ENCODE assay signal across 19 cellular contexts in genomic region chr9:79360387-79361347, GRCh38.
DNase-seq lines count a peak whose midpoint lies in the region; FAIRE-seq and TF ChIP-seq lines count a peak whose summit lies in the region.
"Had no signal": no experiment of that assay in that cellular context is flagged by ENCODE, and none has a peak within 500 bp of the region (broad histone marks: within the 10 kb centered on the region; RNA-seq: fewer than 3 reads in every experiment).

No MANE protein-coding gene starts in this region.

- H3K9me3 Mint-ChIP-seq in astrocyte (ENCODE audit: unreplicated experiment) = no peaks in the 10 kb centered on the region
- no peaks in the 10 kb centered on the region for H3K9me3 Mint-ChIP-seq in activated naive CD4-positive, alpha-beta T cell treated with anti-CD3 and anti-CD28 coated beads for 36 hours
- H3K9me3 Mint-ChIP-seq: activated CD4-positive, alpha-beta T cell treated with anti-CD3 and anti-CD28 coated beads, Interleukin-2, amount 10 ng/mL, durations not matched to agents 7 days and 5 days had no signal

- H3K9ac ChIP-seq in astrocyte (ENCODE audit: low read length) = no peak overlapping the region

- no peak for TF ChIP-seq CTCF in astrocyte (IDR thresholded peaks at IDR 0.05; ENCODE audit: insufficient read depth, low read depth, low read length)
- TF ChIP-seq CTCF in hepatocyte (IDR thresholded peaks at IDR 0.05; ENCODE audit: poor library complexity) = no peak

- H3K4me1 ChIP-seq in astrocyte (ENCODE audit: insufficient read depth, low read length) (peaks cover 11% of the 10 kb centered on the region), hepatocyte (ENCODE audit: insufficient read depth) (peaks cover 3% of the 10 kb centered on the region)
- H3K4me1 ChIP-seq: psoas muscle had no signal

- H3K4me3 Mint-ChIP-seq in astrocyte (ENCODE audit: unreplicated experiment) = no peak overlapping the region
- H3K4me3 Mint-ChIP-seq in activated naive CD4-positive, alpha-beta T cell treated with anti-CD3 and anti-CD28 coated beads for 36 hours = no peak overlapping the region
- H3K4me3 Mint-ChIP-seq: activated CD4-positive, alpha-beta T cell treated with anti-CD3 and anti-CD28 coated beads, Interleukin-2, amount 10 ng/mL, durations not matched to agents 7 days and 5 days had no signal

- H3K36me3 ChIP-seq in astrocyte (ENCODE audit: insufficient read depth, low read length) (no peaks in the 10 kb centered on the region), hepatocyte (replicated peaks; ENCODE audit: insufficient read depth, low read depth) (no peaks in the 10 kb centered on the region)
- H3K36me3 ChIP-seq: thoracic aorta had no signal

- no peaks in the 10 kb centered on the region for H3K79me2 ChIP-seq in astrocyte (ENCODE audit: insufficient read depth, low read length)
- H3K79me2 ChIP-seq in hepatocyte = no peaks in the 10 kb centered on the region

- H3K27me3 ChIP-seq in astrocyte (ENCODE audit: insufficient read depth, low read length) = no peaks in the 10 kb centered on the region
- no peaks in the 10 kb centered on the region for H3K27me3 ChIP-seq in hepatocyte

- no peaks in the 10 kb centered on the region for H3K36me3 Mint-ChIP-seq in astrocyte (ENCODE audit: low read depth, unreplicated experiment)
- no peaks in the 10 kb centered on the region for H3K36me3 Mint-ChIP-seq in activated naive CD4-positive, alpha-beta T cell treated with anti-CD3 and anti-CD28 coated beads for 36 hours (ENCODE audit: low read depth)

- FAIRE-seq in astrocyte (lab: Jason Lieb, UNC) = peak; percentile 87
- FAIRE-seq: GM12878 had no signal

- H3K4me3 ChIP-seq in astrocyte (ENCODE audit: insufficient read depth, low read depth, low read length) (no peak overlapping the region), hepatocyte (no peak overlapping the region)
- H3K4me3 ChIP-seq: GM12878, psoas muscle, thoracic aorta had no signal

- peaks cover 14% of the 10 kb centered on the region for H3K4me1 Mint-ChIP-seq in astrocyte (ENCODE audit: low read depth, unreplicated experiment)
- peaks cover 1% of the 10 kb centered on the region for H3K4me1 Mint-ChIP-seq in activated naive CD4-positive, alpha-beta T cell treated with anti-CD3 and anti-CD28 coated beads for 36 hours (ENCODE audit: low read depth)
- H3K4me1 Mint-ChIP-seq: activated CD4-positive, alpha-beta T cell treated with anti-CD3 and anti-CD28 coated beads, Interleukin-2, amount 10 ng/mL, durations not matched to agents 7 days and 5 days had no signal

- intact Hi-C loops in activated naive CD4-positive, alpha-beta T cell treated with anti-CD3 and anti-CD28 coated beads for 36 hours (cut with micrococcal nuclease) = no loop called here

- H3K4me2 ChIP-seq in astrocyte (ENCODE audit: low read length) (peak overlapping the region; percentile 8), hepatocyte (no peak overlapping the region)

- DNase-seq in AG08396 (ENCODE audit: low spot score) = peak; percentile 7
- DNase-seq in HS-5 (ENCODE audit: low read depth) = peak; percentile 30
- peak; percentile 77 for DNase-seq in astrocyte (ENCODE audit: low read depth)
- DNase-seq in iris pigment epithelial cell (ENCODE audit: low read depth) = peak; percentile 71
- no peak for DNase-seq in activated naive CD4-positive, alpha-beta T cell treated with anti-CD3 and anti-CD28 coated beads for 36 hours
- DNase-seq in GF-D8 (lab: John Stamatoyannopoulos, UW) = no peak
- no peak for DNase-seq in hepatocyte (ENCODE audit: low spot score)
- no peak for DNase-seq in activated CD4-positive, alpha-beta T cell treated with anti-CD3 and anti-CD28 coated beads, Interleukin-2, amount 50 U/mL, for 4 hours
- DNase-seq: activated CD4-positive, alpha-beta T cell treated with anti-CD3 and anti-CD28 coated beads, Interleukin-2, amount 10 ng/mL, durations not matched to agents 7 days and 5 days; activated T-cell treated with anti-CD3 and anti-CD28 coated beads, Interleukin-2, amount 50 U/mL, for 48 hours; DMS79 treated with DMSO at 0.1 percent for 48 hours; effector memory CD4-positive, alpha-beta T cell; foreskin melanocyte; NCI-H1092; NCI-H82; psoas muscle; SHP77 treated with DMSO at 0.1 percent for 48 hours had no signal

- no peaks in the 10 kb centered on the region for H3K27me3 Mint-ChIP-seq in astrocyte (ENCODE audit: low read depth, unreplicated experiment)
- H3K27me3 Mint-ChIP-seq in activated naive CD4-positive, alpha-beta T cell treated with anti-CD3 and anti-CD28 coated beads for 36 hours (ENCODE audit: low read depth) = peaks cover 6% of the 10 kb centered on the region
- H3K27me3 Mint-ChIP-seq: activated CD4-positive, alpha-beta T cell treated with anti-CD3 and anti-CD28 coated beads, Interleukin-2, amount 10 ng/mL, durations not matched to agents 7 days and 5 days had no signal

- CTCF ChIA-PET in activated naive CD4-positive, alpha-beta T cell treated with anti-CD3 and anti-CD28 coated beads for 36 hours (lab: Charles Lee) = interaction anchor here (0.6 kb wide), 1 partner anchor 100 kb away, joined by 7 read pairs; no protein-coding TSS in a partner anchor

- H2AFZ ChIP-seq in astrocyte (ENCODE audit: low read depth, low read length) = no peak overlapping the region
- H2AFZ ChIP-seq in hepatocyte = no peak overlapping the region

- H3K27ac ChIP-seq in astrocyte (ENCODE audit: low read depth, low read length) = no peak overlapping the region
- H3K27ac ChIP-seq in hepatocyte = no peak overlapping the region
- H3K27ac ChIP-seq: psoas muscle, thoracic aorta had no signal

- H3K27ac Mint-ChIP-seq in astrocyte (ENCODE audit: unreplicated experiment) = peak overlapping the region; percentile 79
- H3K27ac Mint-ChIP-seq in activated naive CD4-positive, alpha-beta T cell treated with anti-CD3 and anti-CD28 coated beads for 36 hours = no peak overlapping the region
- H3K27ac Mint-ChIP-seq: activated CD4-positive, alpha-beta T cell treated with anti-CD3 and anti-CD28 coated beads, Interleukin-2, amount 10 ng/mL, durations not matched to agents 7 days and 5 days had no signal

- no peaks in the 10 kb centered on the region for H4K20me1 ChIP-seq in astrocyte (ENCODE audit: insufficient read depth, low read length)
- H4K20me1 ChIP-seq in hepatocyte (ENCODE audit: insufficient read depth, poor library complexity, severe bottlenecking) = no peaks in the 10 kb centered on the region

- H3K9me2 ChIP-seq in hepatocyte (replicated peaks; ENCODE audit: insufficient read depth) = no peaks in the 10 kb centered on the region

- 63% methylated on average over 4 of the region's 5 CpGs for WGBS in hepatocyte (ENCODE audit: low lambda C conversion rate, missing lambda C conversion rate)

- no peaks in the 10 kb centered on the region for H3K9me3 ChIP-seq in astrocyte (ENCODE audit: insufficient read depth, low read depth, low read length)
- H3K9me3 ChIP-seq in hepatocyte (ENCODE audit: low read depth) = no peaks in the 10 kb centered on the region
- H3K9me3 ChIP-seq: psoas muscle, thoracic aorta had no signal

Comparison
In these comparisons a context has a peak if more than half of its experiments do, and no peak if none do; other contexts are left out.
1. DNase-seq: peak in AG08396 (single experiment), HS-5 (single experiment), astrocyte (single experiment) and iris pigment epithelial cell (single experiment); none in activated naive CD4-positive, alpha-beta T cell treated with anti-CD3 and anti-CD28 coated beads for 36 hours (single experiment), GF-D8 (single experiment), hepatocyte (single experiment) and activated CD4-positive, alpha-beta T cell treated with anti-CD3 and anti-CD28 coated beads, Interleukin-2, amount 50 U/mL, for 4 hours (0 of 2).